In genomic region chr16:68105611-68106010, GRCh38 we compare ENCODE assay signal across 30 cellular contexts. TPM values are rescaled to one million over a fixed set of nuclear protein-coding genes. Genes with fewer than 3 reads are reported as not detected.
DNase-seq lines count a peak whose midpoint lies in the region; FAIRE-seq and TF ChIP-seq lines count a peak whose summit lies in the region.
"Had no signal": no experiment of that assay in that cellular context is flagged by ENCODE, and none has a peak within 500 bp of the region (broad histone marks: within the 10 kb centered on the region; RNA-seq: fewer than 3 reads in every experiment).

No MANE protein-coding gene starts in this region.

- H3K4me1 Mint-ChIP-seq in activated naive CD4-positive, alpha-beta T cell treated with anti-CD3 and anti-CD28 coated beads for 36 hours (ENCODE audit: low read depth), result peaks cover 79% of the 10 kb centered on the region
- H3K4me1 Mint-ChIP-seq in HFFc6 (ENCODE audit: low read depth) (peaks cover 16% of the 10 kb centered on the region), astrocyte (ENCODE audit: low read depth, unreplicated experiment) (peaks cover 2% of the 10 kb centered on the region), progenitor cell of endocrine pancreas (ENCODE audit: low read depth) (no peaks in the 10 kb centered on the region), type B pancreatic cell (ENCODE audit: unreplicated experiment) (no peaks in the 10 kb centered on the region)
- H3K4me1 Mint-ChIP-seq: neural progenitor cell had no signal

- H3K27me3 ChIP-seq in astrocyte (ENCODE audit: insufficient read depth, low read length), result no peaks in the 10 kb centered on the region
- H3K27me3 ChIP-seq: neural progenitor cell, pancreas, stomach, tibial artery had no signal

- H3K27me3 Mint-ChIP-seq in activated naive CD4-positive, alpha-beta T cell treated with anti-CD3 and anti-CD28 coated beads for 36 hours (ENCODE audit: low read depth), result no peaks in the 10 kb centered on the region
- H3K27me3 Mint-ChIP-seq in HFFc6 (ENCODE audit: insufficient read depth) (no peaks in the 10 kb centered on the region; the same call in 1 of the 2 replicates), astrocyte (ENCODE audit: low read depth, unreplicated experiment) (no peaks in the 10 kb centered on the region), progenitor cell of endocrine pancreas (no peaks in the 10 kb centered on the region), type B pancreatic cell (no peaks in the 10 kb centered on the region)
- H3K27me3 Mint-ChIP-seq: activated naive CD4-positive, alpha-beta T cell treated with anti-CD3 and anti-CD28 coated beads, Interleukin-2, amount 10 ng/mL, durations not matched to agents 7 days and 5 days had no signal

- peaks cover 85% of the 10 kb centered on the region for H3K79me2 ChIP-seq in astrocyte (ENCODE audit: insufficient read depth, low read length)

- H3K36me3 Mint-ChIP-seq in activated naive CD4-positive, alpha-beta T cell treated with anti-CD3 and anti-CD28 coated beads for 36 hours (ENCODE audit: low read depth), result peaks cover 31% of the 10 kb centered on the region
- H3K36me3 Mint-ChIP-seq in HFFc6 (ENCODE audit: low read depth) (peaks cover 43% of the 10 kb centered on the region), astrocyte (ENCODE audit: low read depth, unreplicated experiment) (peaks cover 13% of the 10 kb centered on the region), progenitor cell of endocrine pancreas (ENCODE audit: insufficient read depth) (peaks cover 33% of the 10 kb centered on the region), type B pancreatic cell (peaks cover 35% of the 10 kb centered on the region)

- no peak for TF ChIP-seq CTCF in HFFc6 (IDR thresholded peaks at IDR 0.05)
- TF ChIP-seq CTCF in astrocyte (IDR thresholded peaks at IDR 0.05; ENCODE audit: insufficient read depth, low read depth, low read length), result no peak
- no peak for TF ChIP-seq CTCF in progenitor cell of endocrine pancreas (IDR thresholded peaks at IDR 0.05; ENCODE audit: unreplicated experiment)
- TF ChIP-seq CTCF in type B pancreatic cell (conservative IDR thresholded peaks at IDR 0.05), result no peak

- no peaks in the 10 kb centered on the region for H3K4me1 ChIP-seq in astrocyte (ENCODE audit: insufficient read depth, low read length)
- H3K4me1 ChIP-seq: neural progenitor cell, pancreas, tibial artery had no signal

- H3K9me3 ChIP-seq in astrocyte (ENCODE audit: insufficient read depth, low read depth, low read length), result no peaks in the 10 kb centered on the region
- H3K9me3 ChIP-seq: pancreas had no signal

- no peak overlapping the region for H3K4me3 Mint-ChIP-seq in activated naive CD4-positive, alpha-beta T cell treated with anti-CD3 and anti-CD28 coated beads for 36 hours
- H3K4me3 Mint-ChIP-seq in HFFc6 (no peak overlapping the region), astrocyte (ENCODE audit: unreplicated experiment) (no peak overlapping the region), progenitor cell of endocrine pancreas (ENCODE audit: low read depth) (no peak overlapping the region), type B pancreatic cell (no peak overlapping the region)
- H3K4me3 Mint-ChIP-seq: activated naive CD4-positive, alpha-beta T cell treated with anti-CD3 and anti-CD28 coated beads, Interleukin-2, amount 10 ng/mL, durations not matched to agents 7 days and 5 days; neural progenitor cell had no signal

- H3K9me3 Mint-ChIP-seq in activated naive CD4-positive, alpha-beta T cell treated with anti-CD3 and anti-CD28 coated beads for 36 hours, result peaks cover 28% of the 10 kb centered on the region
- H3K9me3 Mint-ChIP-seq in HFFc6 (peaks cover 41% of the 10 kb centered on the region), astrocyte (ENCODE audit: unreplicated experiment) (peaks cover 22% of the 10 kb centered on the region), progenitor cell of endocrine pancreas (ENCODE audit: low read depth) (peaks cover 34% of the 10 kb centered on the region), type B pancreatic cell (peaks cover 17% of the 10 kb centered on the region)

- no peak for FAIRE-seq in astrocyte (lab: Jason Lieb, UNC)
- FAIRE-seq: colon, pancreas, small intestine had no signal

- no peak overlapping the region for H3K9ac ChIP-seq in astrocyte (ENCODE audit: low read length)
- H3K9ac ChIP-seq: neural progenitor cell had no signal

- H2AFZ ChIP-seq in astrocyte (ENCODE audit: low read depth, low read length), result no peak overlapping the region
- H2AFZ ChIP-seq: neural progenitor cell had no signal

- H3K27ac Mint-ChIP-seq in activated naive CD4-positive, alpha-beta T cell treated with anti-CD3 and anti-CD28 coated beads for 36 hours, result peak overlapping the region; percentile 15
- H3K27ac Mint-ChIP-seq in HFFc6 (peak overlapping the region; percentile 40; the same call in 1 of the 2 replicates), astrocyte (ENCODE audit: unreplicated experiment) (peak overlapping the region; percentile 41), progenitor cell of endocrine pancreas (peak overlapping the region; percentile 26), type B pancreatic cell (no peak overlapping the region)
- H3K27ac Mint-ChIP-seq: activated naive CD4-positive, alpha-beta T cell treated with anti-CD3 and anti-CD28 coated beads, Interleukin-2, amount 10 ng/mL, durations not matched to agents 7 days and 5 days; neural progenitor cell had no signal

- no peaks in the 10 kb centered on the region for H3K36me3 ChIP-seq in astrocyte (ENCODE audit: insufficient read depth, low read length)
- H3K36me3 ChIP-seq: neural progenitor cell, pancreas, stomach, tibial artery had no signal

- no peak overlapping the region for H3K27ac ChIP-seq in astrocyte (ENCODE audit: low read depth, low read length)
- H3K27ac ChIP-seq: neural progenitor cell, pancreas, stomach, tibial artery had no signal

- peaks cover 53% of the 10 kb centered on the region for H4K20me1 ChIP-seq in astrocyte (ENCODE audit: insufficient read depth, low read length)

- no peak for DNase-seq in activated naive CD4-positive, alpha-beta T cell treated with anti-CD3 and anti-CD28 coated beads for 36 hours
- DNase-seq in activated naive CD4-positive, alpha-beta T cell treated with Interleukin-2 at 50 U/mL for 16 hours, result no peak
- DNase-seq in HFFc6 (peak; percentile 27), astrocyte (ENCODE audit: low read depth) (peak; percentile 44), progenitor cell of endocrine pancreas (ENCODE audit: low spot score, unreplicated experiment) (no peak), type B pancreatic cell (ENCODE audit: extremely low spot score, unreplicated experiment) (no peak)
- DNase-seq in stimulated activated naive CD4-positive, alpha-beta T cell treated with Interleukin-2 at 50 U/mL for 16 hours (lab: John Stamatoyannopoulos, UW), result no peak
- DNase-seq in activated CD8-positive, alpha-beta memory T cell treated with anti-CD3 and anti-CD28 coated beads, Interleukin-2, amount 50 U/mL, for 48 hours, result no peak
- DNase-seq: activated CD4-positive, alpha-beta T cell treated with anti-CD3 and anti-CD28 coated beads for 4 hours; activated naive CD4-positive, alpha-beta T cell treated with anti-CD3 and anti-CD28 coated beads, Interleukin-2, amount 10 ng/mL, durations not matched to agents 7 days and 5 days; activated T-cell treated with anti-CD3 and anti-CD28 coated beads, Interleukin-2, amount 50 U/mL, for 48 hours; aorta; Caco-2; DMS53; GDM1; GOT3; hypothalamus; mammary epithelial cell; NCI-H1048; NCI-H1694; NCI-H446; NCI-H748 treated with DMSO at 0.1 percent for 48 hours; pancreas; retina; Right ventricle myocardium superior; small intestine; stomach; tibial artery had no signal

- no peak overlapping the region for H3K4me2 ChIP-seq in astrocyte (ENCODE audit: low read length)
- H3K4me2 ChIP-seq: neural progenitor cell had no signal

- no peak overlapping the region for H3K4me3 ChIP-seq in astrocyte (ENCODE audit: insufficient read depth, low read depth, low read length)
- H3K4me3 ChIP-seq: neural progenitor cell, pancreas, stomach, tibial artery had no signal

- intact Hi-C loops in activated naive CD4-positive, alpha-beta T cell treated with anti-CD3 and anti-CD28 coated beads for 36 hours (cut with micrococcal nuclease), result no loop called here

- CTCF ChIA-PET in activated naive CD4-positive, alpha-beta T cell treated with anti-CD3 and anti-CD28 coated beads for 36 hours (lab: Charles Lee), result interaction anchor here (0.6 kb wide), 1 partner anchor 38 kb away, joined by 3 read pairs; no protein-coding TSS in a partner anchor

RNA-seq across cellular contexts. Expression of gene NFATC3, which starts 20.4 kb away (rescaled TPM):
- total RNA-seq in activated naive CD4-positive, alpha-beta T cell treated with anti-CD3 and anti-CD28 coated beads for 36 hours, result 10 to 100 TPM; 49.1 to 50.3 TPM
- 10 to 100 TPM; 17.2 to 20.7 (median 19.9) TPM for total RNA-seq in HFFc6 (2021; fragmentation: NEBNext Ultra II Directional; extraction: Animal tissue kit (Norgen Biotek cat#: 25700))
- total RNA-seq in astrocyte (32.4 and 34.0 TPM in 2 replicates), progenitor cell of endocrine pancreas (48.7 and 51.8 TPM in 2 replicates), type B pancreatic cell (ENCODE audit: low replicate concordance) (37.5 and 55.5 TPM in 2 replicates)

Comparison
In these comparisons a context has a peak if more than half of its experiments do, and no peak if none do; other contexts are left out.
1. DNase-seq: peak in HFFc6 (single experiment) and astrocyte (single experiment); none in activated naive CD4-positive, alpha-beta T cell treated with anti-CD3 and anti-CD28 coated beads for 36 hours (single experiment), activated naive CD4-positive, alpha-beta T cell treated with Interleukin-2 at 50 U/mL for 16 hours (single experiment), progenitor cell of endocrine pancreas (single experiment), stimulated activated naive CD4-positive, alpha-beta T cell treated with Interleukin-2 at 50 U/mL for 16 hours (single experiment), activated CD8-positive, alpha-beta memory T cell treated with anti-CD3 and anti-CD28 coated beads, Interleukin-2, amount 50 U/mL, for 48 hours (single experiment) and type B pancreatic cell (single experiment).